In the genomic region with DNA sequence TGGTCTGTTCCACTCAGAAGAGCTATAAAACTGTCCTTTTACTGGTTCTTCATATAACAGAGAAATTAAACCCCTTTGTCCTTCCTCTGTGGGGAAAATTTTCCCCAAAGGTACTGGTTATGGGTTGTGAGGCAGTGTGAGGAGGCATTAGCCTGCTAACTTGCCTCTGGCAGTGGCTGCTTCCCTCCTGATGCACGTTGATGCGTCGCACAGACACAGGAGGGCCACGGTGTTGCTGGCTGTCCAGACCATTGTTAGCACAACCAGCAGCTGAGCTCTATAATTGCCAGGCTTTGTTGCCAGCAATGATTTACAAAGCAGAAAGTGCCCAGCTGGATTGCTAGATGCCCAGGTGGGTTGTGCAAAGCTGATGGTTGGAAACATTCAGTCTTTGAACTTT, we compare ENCODE assay signal across 21 cellular contexts.
"Had no signal": no experiment of that assay in that cellular context is flagged by ENCODE, and none has a peak within 500 bp of the region (broad histone marks: within the 10 kb centered on the region; RNA-seq: fewer than 3 reads in every experiment).

No MANE protein-coding gene starts in this region.

- H3K4me3 ChIP-seq: breast epithelium, esophagus muscularis mucosa, left ventricle myocardium inferior, neural progenitor cell, right lobe of liver, thyroid gland had no signal

- H3K4me1 ChIP-seq: breast epithelium, esophagus muscularis mucosa, right lobe of liver, thyroid gland had no signal

- H3K36me3 ChIP-seq: neural progenitor cell had no signal

- ATAC-seq: activated CD4-positive, alpha-beta T cell treated with anti-CD3 and anti-CD28 coated beads for 36 hours; effector memory CD8-positive, alpha-beta T cell; naive thymus-derived CD8-positive, alpha-beta T cell; right lobe of liver; stimulated activated naive CD8-positive, alpha-beta T cell treated with anti-CD3 and anti-CD28 coated beads, Interleukin-15, Interleukin-2, amounts not matched to agents 100 U/mL and 50 U/mL, for 24 hours had no signal

- H3K27ac ChIP-seq: breast epithelium, esophagus muscularis mucosa, left ventricle myocardium inferior, neural progenitor cell, right lobe of liver, thyroid gland had no signal

- H3K9me3 ChIP-seq: breast epithelium, esophagus muscularis mucosa, left ventricle myocardium inferior, right lobe of liver, thyroid gland had no signal

- DNase-seq: activated B cell treated with CpG ODN at 0.5 μM for 24 hours; activated CD4-positive, alpha-beta T cell treated with anti-CD3 and anti-CD28 coated beads for 36 hours; activated CD4-positive, alpha-beta T cell treated with anti-CD3 and anti-CD28 coated beads, Interleukin-2, amount 50 U/mL, for 48 hours; activated CD8-positive, alpha-beta memory T cell treated with anti-CD3 and anti-CD28 coated beads, Interleukin-2, amount 50 U/mL, for 48 hours; activated naive CD4-positive, alpha-beta T cell treated with Interleukin-2 at 50 U/mL for 16 hours; activated naive CD8-positive, alpha-beta T cell treated with anti-CD3 and anti-CD28 coated beads for 36 hours; activated T-cell treated with anti-CD3 and anti-CD28 coated beads, Interleukin-2, amount 50 U/mL, for 48 hours; effector memory CD8-positive, alpha-beta T cell; hippocampal formation; left ventricle myocardium inferior; mammary epithelial cell; naive thymus-derived CD8-positive, alpha-beta T cell; posterior cingulate gyrus; right lobe of liver; small intestine; stimulated activated naive CD8-positive, alpha-beta T cell treated with anti-CD3 and anti-CD28 coated beads, Interleukin-15, Interleukin-2, amounts not matched to agents 100 U/mL and 50 U/mL, for 24 hours; T1000; thyroid gland had no signal

- H3K27me3 ChIP-seq: breast epithelium, esophagus muscularis mucosa, neural progenitor cell, right lobe of liver, thyroid gland had no signal
